Comparison of ENCODE assay signal across 1 cellular context in the genomic region with DNA sequence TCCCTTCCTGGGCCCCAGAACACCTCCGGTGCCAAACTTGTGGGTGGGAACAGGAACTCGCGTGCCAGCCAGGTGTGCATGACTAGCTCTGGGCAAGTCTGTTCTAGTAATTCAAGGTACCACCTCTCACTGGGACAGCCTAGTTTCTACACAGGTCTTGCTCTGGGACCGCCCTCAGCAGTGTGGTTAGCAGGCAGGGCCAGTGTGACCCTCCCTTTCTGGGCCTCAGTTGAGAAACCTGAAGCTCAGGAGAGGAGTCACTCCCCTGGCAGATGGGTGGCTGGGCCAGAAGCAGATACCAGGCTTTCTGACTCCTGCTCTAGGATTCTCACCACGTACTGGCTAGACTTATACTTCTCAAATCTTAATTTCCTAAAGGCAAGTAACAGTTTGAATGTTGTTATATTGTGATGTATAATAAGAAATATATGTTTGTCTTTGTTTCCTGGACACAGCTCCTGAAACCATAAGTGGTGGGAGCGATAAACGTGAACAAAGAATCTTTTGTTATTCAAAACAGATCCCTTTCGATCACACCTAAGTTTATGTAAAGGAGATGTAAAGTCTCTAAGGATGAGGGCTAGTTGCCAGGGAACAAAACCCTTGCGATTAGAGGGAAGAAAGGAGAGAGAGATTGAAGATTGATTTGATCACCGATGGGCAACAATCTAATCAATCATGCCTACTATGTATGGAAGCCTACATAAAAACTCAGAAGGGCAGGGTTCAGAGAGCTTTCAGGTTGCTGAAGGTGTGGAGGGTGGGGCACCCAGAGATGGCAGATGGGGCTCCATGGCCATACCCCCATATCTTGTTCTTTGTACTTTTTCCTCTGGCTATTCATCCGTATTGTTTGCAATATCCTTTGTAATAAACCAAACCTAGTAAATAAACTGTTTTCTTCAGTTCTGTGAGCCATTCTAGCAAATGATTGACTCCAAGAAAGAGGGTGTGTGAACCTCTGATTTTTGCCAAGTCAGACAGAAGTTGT.
TF ChIP-seq lines count a peak whose summit lies in the region.

No MANE protein-coding gene starts in this region.

TF ChIP-seq in GM23338, 12 proteins besides CTCF, POLR2A, EP300 and RAD21 (continued from another document):
- TF ChIP-seq, protein P1, sequence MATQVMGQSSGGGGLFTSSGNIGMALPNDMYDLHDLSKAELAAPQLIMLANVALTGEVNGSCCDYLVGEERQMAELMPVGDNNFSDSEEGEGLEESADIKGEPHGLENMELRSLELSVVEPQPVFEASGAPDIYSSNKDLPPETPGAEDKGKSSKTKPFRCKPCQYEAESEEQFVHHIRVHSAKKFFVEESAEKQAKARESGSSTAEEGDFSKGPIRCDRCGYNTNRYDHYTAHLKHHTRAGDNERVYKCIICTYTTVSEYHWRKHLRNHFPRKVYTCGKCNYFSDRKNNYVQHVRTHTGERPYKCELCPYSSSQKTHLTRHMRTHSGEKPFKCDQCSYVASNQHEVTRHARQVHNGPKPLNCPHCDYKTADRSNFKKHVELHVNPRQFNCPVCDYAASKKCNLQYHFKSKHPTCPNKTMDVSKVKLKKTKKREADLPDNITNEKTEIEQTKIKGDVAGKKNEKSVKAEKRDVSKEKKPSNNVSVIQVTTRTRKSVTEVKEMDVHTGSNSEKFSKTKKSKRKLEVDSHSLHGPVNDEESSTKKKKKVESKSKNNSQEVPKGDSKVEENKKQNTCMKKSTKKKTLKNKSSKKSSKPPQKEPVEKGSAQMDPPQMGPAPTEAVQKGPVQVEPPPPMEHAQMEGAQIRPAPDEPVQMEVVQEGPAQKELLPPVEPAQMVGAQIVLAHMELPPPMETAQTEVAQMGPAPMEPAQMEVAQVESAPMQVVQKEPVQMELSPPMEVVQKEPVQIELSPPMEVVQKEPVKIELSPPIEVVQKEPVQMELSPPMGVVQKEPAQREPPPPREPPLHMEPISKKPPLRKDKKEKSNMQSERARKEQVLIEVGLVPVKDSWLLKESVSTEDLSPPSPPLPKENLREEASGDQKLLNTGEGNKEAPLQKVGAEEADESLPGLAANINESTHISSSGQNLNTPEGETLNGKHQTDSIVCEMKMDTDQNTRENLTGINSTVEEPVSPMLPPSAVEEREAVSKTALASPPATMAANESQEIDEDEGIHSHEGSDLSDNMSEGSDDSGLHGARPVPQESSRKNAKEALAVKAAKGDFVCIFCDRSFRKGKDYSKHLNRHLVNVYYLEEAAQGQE (IDR thresholded peaks at IDR 0.05; ENCODE audit: unreplicated experiment): no peak
- TF ChIP-seq JUNB (IDR thresholded peaks at IDR 0.05; ENCODE audit: unreplicated experiment) (no peak), EZH2phosphoT487 (IDR thresholded peaks at IDR 0.05; ENCODE audit: unreplicated experiment) (no peak)
TF ChIP-seq in GM23338: peak in this region for 0.
